ENCODE assay signal across 2 cellular contexts in the genomic region with DNA sequence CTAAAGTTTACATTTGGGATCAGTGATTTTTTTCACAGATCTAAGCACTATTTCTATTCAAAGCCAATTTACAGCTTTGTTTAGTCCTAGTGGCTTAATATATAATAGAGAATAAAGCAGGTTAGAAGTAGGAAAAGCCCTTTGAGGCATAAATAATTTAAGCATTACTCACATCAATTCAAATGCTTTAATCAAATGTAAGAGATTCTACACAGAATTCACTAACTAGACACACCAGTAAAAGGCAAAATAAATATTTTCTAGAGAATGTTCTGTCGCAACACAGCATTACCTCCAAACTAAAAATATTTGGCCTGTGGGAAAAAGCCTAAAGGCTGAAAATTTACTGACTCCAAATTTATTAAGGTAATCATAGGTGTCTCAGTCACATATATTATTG.
TF ChIP-seq lines count a peak whose summit lies in the region.

No MANE protein-coding gene starts in this region.

TF ChIP-seq in SK-N-SH treated with all-trans-retinoic acid at 6 μM for 48 hours, 23 proteins besides CTCF, POLR2A, EP300 and RAD21:
- TF ChIP-seq ARNTL (CRISPR knock-in tag; IDR thresholded peaks at IDR 0.05; ENCODE audit: borderline replicate concordance, low read depth) (no peak), ZNF8 (CRISPR knock-in tag; IDR thresholded peaks at IDR 0.05) (no peak), ISL1 (CRISPR knock-in tag; IDR thresholded peaks at IDR 0.05) (0 out of 2 replicates have a peak, but pooled peaks have one; percentile 29), ZFP3 (CRISPR knock-in tag; IDR thresholded peaks at IDR 0.05) (no peak)

TF ChIP-seq in SK-N-SH, 30 proteins besides CTCF, POLR2A, EP300 and RAD21:
- TF ChIP-seq FOSL2 (IDR thresholded peaks at IDR 0.05; ENCODE audit: borderline replicate concordance, low read depth) = no peak
- TF ChIP-seq FOXJ3 (CRISPR knock-in tag; IDR thresholded peaks at IDR 0.05) = no peak
- no peak for TF ChIP-seq ELF1 (IDR thresholded peaks at IDR 0.05)
- no peak for TF ChIP-seq GATA2 (CRISPR knock-in tag; IDR thresholded peaks at IDR 0.05)
- TF ChIP-seq, protein P1, sequence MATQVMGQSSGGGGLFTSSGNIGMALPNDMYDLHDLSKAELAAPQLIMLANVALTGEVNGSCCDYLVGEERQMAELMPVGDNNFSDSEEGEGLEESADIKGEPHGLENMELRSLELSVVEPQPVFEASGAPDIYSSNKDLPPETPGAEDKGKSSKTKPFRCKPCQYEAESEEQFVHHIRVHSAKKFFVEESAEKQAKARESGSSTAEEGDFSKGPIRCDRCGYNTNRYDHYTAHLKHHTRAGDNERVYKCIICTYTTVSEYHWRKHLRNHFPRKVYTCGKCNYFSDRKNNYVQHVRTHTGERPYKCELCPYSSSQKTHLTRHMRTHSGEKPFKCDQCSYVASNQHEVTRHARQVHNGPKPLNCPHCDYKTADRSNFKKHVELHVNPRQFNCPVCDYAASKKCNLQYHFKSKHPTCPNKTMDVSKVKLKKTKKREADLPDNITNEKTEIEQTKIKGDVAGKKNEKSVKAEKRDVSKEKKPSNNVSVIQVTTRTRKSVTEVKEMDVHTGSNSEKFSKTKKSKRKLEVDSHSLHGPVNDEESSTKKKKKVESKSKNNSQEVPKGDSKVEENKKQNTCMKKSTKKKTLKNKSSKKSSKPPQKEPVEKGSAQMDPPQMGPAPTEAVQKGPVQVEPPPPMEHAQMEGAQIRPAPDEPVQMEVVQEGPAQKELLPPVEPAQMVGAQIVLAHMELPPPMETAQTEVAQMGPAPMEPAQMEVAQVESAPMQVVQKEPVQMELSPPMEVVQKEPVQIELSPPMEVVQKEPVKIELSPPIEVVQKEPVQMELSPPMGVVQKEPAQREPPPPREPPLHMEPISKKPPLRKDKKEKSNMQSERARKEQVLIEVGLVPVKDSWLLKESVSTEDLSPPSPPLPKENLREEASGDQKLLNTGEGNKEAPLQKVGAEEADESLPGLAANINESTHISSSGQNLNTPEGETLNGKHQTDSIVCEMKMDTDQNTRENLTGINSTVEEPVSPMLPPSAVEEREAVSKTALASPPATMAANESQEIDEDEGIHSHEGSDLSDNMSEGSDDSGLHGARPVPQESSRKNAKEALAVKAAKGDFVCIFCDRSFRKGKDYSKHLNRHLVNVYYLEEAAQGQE (IDR thresholded peaks at IDR 0.05; ENCODE audit: low read depth, low read length) = no peak
- TF ChIP-seq, protein P2, sequence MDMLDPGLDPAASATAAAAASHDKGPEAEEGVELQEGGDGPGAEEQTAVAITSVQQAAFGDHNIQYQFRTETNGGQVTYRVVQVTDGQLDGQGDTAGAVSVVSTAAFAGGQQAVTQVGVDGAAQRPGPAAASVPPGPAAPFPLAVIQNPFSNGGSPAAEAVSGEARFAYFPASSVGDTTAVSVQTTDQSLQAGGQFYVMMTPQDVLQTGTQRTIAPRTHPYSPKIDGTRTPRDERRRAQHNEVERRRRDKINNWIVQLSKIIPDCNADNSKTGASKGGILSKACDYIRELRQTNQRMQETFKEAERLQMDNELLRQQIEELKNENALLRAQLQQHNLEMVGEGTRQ (IDR thresholded peaks at IDR 0.05; ENCODE audit: borderline replicate concordance, low read depth, low read length) = no peak
- TF ChIP-seq MXI1 (IDR thresholded peaks at IDR 0.05; ENCODE audit: low read depth, low read length) = no peak
- TF ChIP-seq IRF3 (IDR thresholded peaks at IDR 0.05; ENCODE audit: low read depth, low read length) = no peak
- TF ChIP-seq NFIC (IDR thresholded peaks at IDR 0.05; ENCODE audit: borderline replicate concordance) = no peak
- no peak for TF ChIP-seq MAX (IDR thresholded peaks at IDR 0.05; ENCODE audit: low read depth)
- no peak for TF ChIP-seq JUND (IDR thresholded peaks at IDR 0.05)
- TF ChIP-seq RCOR1 (IDR thresholded peaks at IDR 0.05; ENCODE audit: low read length) = no peak
TF ChIP-seq in SK-N-SH: peak in this region for 0.
